Comparison of ENCODE assay signal across 18 cellular contexts in the genomic region with DNA sequence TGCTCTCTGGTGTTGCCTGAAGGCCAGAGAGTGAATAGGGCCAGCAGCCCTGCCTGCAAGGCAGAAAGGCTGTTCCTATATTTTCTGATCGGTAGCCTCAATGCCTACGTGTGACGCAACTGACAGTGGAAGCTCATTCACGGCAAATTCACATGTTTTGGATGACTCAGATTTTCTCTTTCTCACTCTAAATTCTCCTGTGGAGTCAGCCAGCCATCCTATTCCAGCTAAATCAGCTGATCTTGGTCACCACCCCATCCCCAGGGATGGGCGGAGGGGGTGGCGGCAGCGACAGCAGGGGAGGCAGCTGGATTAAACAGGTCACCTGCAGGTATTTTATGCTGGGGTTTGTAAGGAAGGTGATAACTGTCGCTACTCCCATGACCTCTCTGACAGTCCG.
DNase-seq lines count a peak whose midpoint lies in the region; ATAC-seq lines count a peak whose summit lies in the region.
"Had no signal": no experiment of that assay in that cellular context is flagged by ENCODE, and none has a peak within 500 bp of the region (broad histone marks: within the 10 kb centered on the region; RNA-seq: fewer than 3 reads in every experiment).

No MANE protein-coding gene starts in this region.

- DNase-seq in caudate nucleus (lab: John Stamatoyannopoulos, UW) (peak in 18 of 61 donors; percentile 6 to 71 (median 25)), inferior parietal cortex (ENCODE audit: extremely low spot score) (peak; percentile 38), superior temporal gyrus (ENCODE audit: extremely low spot score) (peak; percentile 30), GM19240 (ENCODE audit: insufficient read length, low spot score) (no peak)
- no peak for DNase-seq in effector CD4-positive, alpha-beta T cell
- DNase-seq: CD4-positive, CD25-positive, alpha-beta regulatory T cell; CD8-positive, alpha-beta T cell; DMS 273 treated with DMSO at 0.1 percent for 48 hours; DMS79; EL; GDM1; GM23248; H7; HCEC 1CT had no signal

- no peak for ATAC-seq in GM19455 (IDR thresholded peaks at IDR 0.05; ENCODE audit: unreplicated experiment)
- ATAC-seq: CD8-positive, alpha-beta T cell; GM12878 had no signal

- H3K27ac ChIP-seq in caudate nucleus (ENCODE audit: low read depth, low read length), result peak overlapping the region; percentile 6
- H3K27ac ChIP-seq: BLaER1, C4-2B, GM23248 had no signal

Comparison
In these comparisons a context has a peak if more than half of its experiments do, and no peak if none do; other contexts are left out.
1. DNase-seq: peak in inferior parietal cortex (single experiment) and superior temporal gyrus (single experiment); none in GM19240 (single experiment) and effector CD4-positive, alpha-beta T cell (single experiment).